19 cellular contexts compared by ENCODE assay signal in genomic region chr5:178441486-178442270, GRCh38.
"Had no signal": no experiment of that assay in that cellular context is flagged by ENCODE, and none has a peak within 500 bp of the region (broad histone marks: within the 10 kb centered on the region; RNA-seq: fewer than 3 reads in every experiment).

No MANE protein-coding gene starts in this region.

- H3K27ac ChIP-seq: ovary, prostate gland had no signal

- ATAC-seq: activated CD8-positive, alpha-beta T cell treated with anti-CD3 and anti-CD28 coated beads, Interleukin-2, amount 10 ng/mL, durations not matched to agents 7 days and 5 days; activated T-cell treated with anti-CD3 and anti-CD28 coated beads, Interleukin-2, amount 50 U/mL, for 4 hours; left ventricle myocardium superior had no signal

- H3K4me1 ChIP-seq: prostate gland had no signal

- H3K36me3 ChIP-seq: ovary, prostate gland, thyroid gland had no signal

- H3K9me3 ChIP-seq: ovary, prostate gland, thyroid gland had no signal

- H3K4me3 Mint-ChIP-seq: activated CD8-positive, alpha-beta T cell treated with anti-CD3 and anti-CD28 coated beads, Interleukin-2, amount 10 ng/mL, durations not matched to agents 7 days and 5 days; activated naive CD4-positive, alpha-beta T cell treated with anti-CD3 and anti-CD28 coated beads, Interleukin-2, amount 10 ng/mL, durations not matched to agents 7 days and 5 days; activated T-cell treated with anti-CD3 and anti-CD28 coated beads, Interleukin-2, amount 50 U/mL, for 4 hours; neural crest cell had no signal

- DNase-seq: activated CD4-positive, alpha-beta T cell treated with anti-CD3 and anti-CD28 coated beads for 1 hour; activated CD4-positive, alpha-beta T cell treated with anti-CD3 and anti-CD28 coated beads, Interleukin-2, amount 50 U/mL, for 1 hour; activated CD8-positive, alpha-beta memory T cell treated with anti-CD3 and anti-CD28 coated beads, Interleukin-2, amount 50 U/mL, for 48 hours; activated CD8-positive, alpha-beta T cell treated with anti-CD3 and anti-CD28 coated beads, Interleukin-2, amount 10 ng/mL, durations not matched to agents 7 days and 5 days; activated naive CD4-positive, alpha-beta T cell treated with anti-CD3 and anti-CD28 coated beads, Interleukin-2, amount 10 ng/mL, durations not matched to agents 7 days and 5 days; activated T-cell treated with anti-CD3 and anti-CD28 coated beads, Interleukin-2, amount 50 U/mL, for 4 hours; amygdala; cerebellar nuclear complex; cortex of kidney; erythroblast; hypothalamus; left ventricle myocardium superior; ovary; stimulated activated CD4-positive, alpha-beta T cell treated with anti-CD3 and anti-CD28 coated beads, Interleukin-4, amount 100 ng/mL, for 24 hours; stimulated activated naive CD4-positive, alpha-beta T cell treated with Interleukin-2 at 50 U/mL for 16 hours; T-helper 9 cell had no signal

- H3K27me3 ChIP-seq: ovary, thyroid gland had no signal

- H3K36me3 Mint-ChIP-seq: activated naive CD4-positive, alpha-beta T cell treated with anti-CD3 and anti-CD28 coated beads, Interleukin-2, amount 10 ng/mL, durations not matched to agents 7 days and 5 days had no signal

- H3K9me3 Mint-ChIP-seq: activated naive CD4-positive, alpha-beta T cell treated with anti-CD3 and anti-CD28 coated beads, Interleukin-2, amount 10 ng/mL, durations not matched to agents 7 days and 5 days; activated T-cell treated with anti-CD3 and anti-CD28 coated beads, Interleukin-2, amount 50 U/mL, for 4 hours had no signal

- H3K27ac Mint-ChIP-seq: activated CD8-positive, alpha-beta T cell treated with anti-CD3 and anti-CD28 coated beads, Interleukin-2, amount 10 ng/mL, durations not matched to agents 7 days and 5 days; activated naive CD4-positive, alpha-beta T cell treated with anti-CD3 and anti-CD28 coated beads, Interleukin-2, amount 10 ng/mL, durations not matched to agents 7 days and 5 days had no signal

- H3K4me3 ChIP-seq: ovary, prostate gland, thyroid gland had no signal
